In the genomic region with DNA sequence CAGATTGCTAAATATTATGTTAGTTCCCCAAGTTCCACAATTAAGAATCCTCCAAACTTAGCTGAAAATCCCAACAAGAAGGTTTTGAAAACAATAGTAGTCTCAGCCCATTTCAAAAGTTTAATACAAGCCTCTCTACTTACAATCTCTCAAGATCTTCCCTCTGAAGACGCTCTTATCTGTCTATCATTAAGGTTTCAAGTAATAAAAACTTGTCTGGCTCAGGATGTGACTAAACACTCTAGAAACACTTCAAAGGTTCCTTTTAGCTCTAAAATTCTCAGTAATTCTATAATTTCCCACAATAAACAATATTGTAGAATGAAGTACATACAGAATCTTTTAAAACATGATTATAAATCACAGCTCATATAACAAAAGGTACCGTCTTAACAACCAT, we compare ENCODE assay signal across 19 cellular contexts. TPM values are rescaled to one million over a fixed set of nuclear protein-coding genes. Genes with fewer than 3 reads are reported as not detected.
DNase-seq lines count a peak whose midpoint lies in the region; ATAC-seq and TF ChIP-seq lines count a peak whose summit lies in the region.
"Had no signal": no experiment of that assay in that cellular context is flagged by ENCODE, and none has a peak within 500 bp of the region (broad histone marks: within the 10 kb centered on the region; RNA-seq: fewer than 3 reads in every experiment).

No MANE protein-coding gene starts in this region.

- H3K9me3 Mint-ChIP-seq in activated T-cell treated with anti-CD3 and anti-CD28 coated beads, Interleukin-2, amount 50 U/mL, for 72 hours, result no peaks in the 10 kb centered on the region
- H3K9me3 Mint-ChIP-seq: CD4-positive, alpha-beta T cell had no signal

- intact Hi-C loops in sigmoid colon (cut with DNase I), result no loop called here

- H3K4me1 ChIP-seq in parathyroid adenoma (no peaks in the 10 kb centered on the region), sigmoid colon (peaks cover 0 to 15% (median 6%) of the 10 kb centered on the region in 4 donors)

- H3K9ac ChIP-seq in parathyroid adenoma, result no peak overlapping the region
- H3K9ac ChIP-seq: KMS-11 had no signal

- H3K27me3 Mint-ChIP-seq in activated T-cell treated with anti-CD3 and anti-CD28 coated beads, Interleukin-2, amount 50 U/mL, for 72 hours (ENCODE audit: low read depth), result no peaks in the 10 kb centered on the region
- H3K27me3 Mint-ChIP-seq: CD4-positive, alpha-beta T cell had no signal

- DNase-seq in activated T-cell treated with anti-CD3 and anti-CD28 coated beads, Interleukin-2, amount 50 U/mL, for 72 hours, result no peak
- no peak for DNase-seq in activated T-cell treated with anti-CD3 and anti-CD28 coated beads, Interleukin-2, amount 50 U/mL, for 48 hours
- DNase-seq in EH (ENCODE audit: low read depth), result peak; percentile 25
- DNase-seq in LoVo (ENCODE audit: low spot score), result peak; percentile 15
- no peak for DNase-seq in activated effector memory CD4-positive, alpha-beta T cell treated with anti-CD3 and anti-CD28 coated beads, Interleukin-2, amount 50 U/mL, for 16 hours
- no peak for DNase-seq in sigmoid colon
- DNase-seq: Caco-2; CD4-positive, alpha-beta T cell; GDM1; GOT3; IMR-90; NCI-H187; NCI-H2107; NCI-H446 treated with DMSO at 0.1 percent for 48 hours; NCI-H526 treated with DMSO at 0.1 percent for 48 hours; OCI-M1; SJCRH30 had no signal

- no peaks in the 10 kb centered on the region for H3K27me3 ChIP-seq in parathyroid adenoma (ENCODE audit: control insufficient read depth, insufficient read depth, low read length)
- H3K27me3 ChIP-seq in sigmoid colon, result no peaks in the 10 kb centered on the region
- H3K27me3 ChIP-seq: SJCRH30 had no signal

- peak overlapping the region; percentile 25 for H3K4me2 ChIP-seq in parathyroid adenoma (ENCODE audit: low read length)
- H3K4me2 ChIP-seq: KMS-11 had no signal

- peak overlapping the region in 1 of 2 donors; percentile 64 for H3K4me3 Mint-ChIP-seq in activated T-cell treated with anti-CD3 and anti-CD28 coated beads, Interleukin-2, amount 50 U/mL, for 72 hours
- H3K4me3 Mint-ChIP-seq: CD4-positive, alpha-beta T cell had no signal

- WGBS in sigmoid colon, 2 donors, result 23 to 57% methylated on average over 2 of the region's 2 CpGs

- H3K4me3 ChIP-seq in parathyroid adenoma (ENCODE audit: low read depth, low read length) (no peak overlapping the region), sigmoid colon (no peak overlapping the region)
- H3K4me3 ChIP-seq: SJCRH30 had no signal

- peaks cover 22% of the 10 kb centered on the region for H3K4me1 Mint-ChIP-seq in activated T-cell treated with anti-CD3 and anti-CD28 coated beads, Interleukin-2, amount 50 U/mL, for 72 hours (ENCODE audit: low read depth)

- H3K36me3 Mint-ChIP-seq in activated T-cell treated with anti-CD3 and anti-CD28 coated beads, Interleukin-2, amount 50 U/mL, for 72 hours (ENCODE audit: insufficient read depth in 2 of 2), result peaks cover 5 to 10% of the 10 kb centered on the region in 2 donors

- H3K9me3 ChIP-seq in parathyroid adenoma (ENCODE audit: control insufficient read depth, low read length) (no peaks in the 10 kb centered on the region), sigmoid colon (no peaks in the 10 kb centered on the region)

- H3K36me3 ChIP-seq in parathyroid adenoma (ENCODE audit: control insufficient read depth, insufficient read depth, low read length) (no peaks in the 10 kb centered on the region), sigmoid colon (no peaks in the 10 kb centered on the region)

- no peak overlapping the region for H2AFZ ChIP-seq in parathyroid adenoma

- H3K27ac Mint-ChIP-seq in activated T-cell treated with anti-CD3 and anti-CD28 coated beads, Interleukin-2, amount 50 U/mL, for 72 hours, result peak overlapping the region; percentile 43
- H3K27ac Mint-ChIP-seq: CD4-positive, alpha-beta T cell had no signal

- TF ChIP-seq POLR2A in sigmoid colon (IDR thresholded peaks at IDR 0.05), result no peak

- H3K79me2 ChIP-seq in parathyroid adenoma, result peaks cover 22% of the 10 kb centered on the region

- H3K27ac ChIP-seq in parathyroid adenoma, result no peak overlapping the region
- H3K27ac ChIP-seq in sigmoid colon, result no peak overlapping the region
- H3K27ac ChIP-seq: KMS-11, SJCRH30 had no signal

- TF ChIP-seq CTCF in parathyroid adenoma (IDR thresholded peaks at IDR 0.05), result no peak
- no peak for TF ChIP-seq CTCF in sigmoid colon (IDR thresholded peaks at IDR 0.05)

- TF ChIP-seq EP300 in sigmoid colon (IDR thresholded peaks at IDR 0.05), result no peak

- ATAC-seq in activated T-cell treated with anti-CD3 and anti-CD28 coated beads, Interleukin-2, amount 50 U/mL, for 72 hours (replicated peaks in 1 of 2), result no peak

RNA-seq across cellular contexts. Expression of a gene that starts 16.3 kb away (rescaled TPM):
- total RNA-seq in activated T-cell treated with anti-CD3 and anti-CD28 coated beads, Interleukin-2, amount 50 U/mL, for 72 hours, result 10 to 100 TPM; 71.8 to 77.2 TPM
- 10 to 100 TPM; 29.6 to 52.8 (median 43.1) TPM for total RNA-seq in sigmoid colon
- polyA plus RNA-seq in sigmoid colon, result 10 to 100 TPM in 2 of 3 donors, 1 to 10 TPM in 1; 8.6 to 12.6 (median 12.5) TPM

Comparison
In these comparisons a context has a peak if more than half of its experiments do, and no peak if none do; other contexts are left out.
1. DNase-seq: peak in EH (single experiment) and LoVo (single experiment); none in activated T-cell treated with anti-CD3 and anti-CD28 coated beads, Interleukin-2, amount 50 U/mL, for 72 hours (0 of 2), activated T-cell treated with anti-CD3 and anti-CD28 coated beads, Interleukin-2, amount 50 U/mL, for 48 hours (0 of 2), activated effector memory CD4-positive, alpha-beta T cell treated with anti-CD3 and anti-CD28 coated beads, Interleukin-2, amount 50 U/mL, for 16 hours (single experiment) and sigmoid colon (single experiment).